In the genomic region with DNA sequence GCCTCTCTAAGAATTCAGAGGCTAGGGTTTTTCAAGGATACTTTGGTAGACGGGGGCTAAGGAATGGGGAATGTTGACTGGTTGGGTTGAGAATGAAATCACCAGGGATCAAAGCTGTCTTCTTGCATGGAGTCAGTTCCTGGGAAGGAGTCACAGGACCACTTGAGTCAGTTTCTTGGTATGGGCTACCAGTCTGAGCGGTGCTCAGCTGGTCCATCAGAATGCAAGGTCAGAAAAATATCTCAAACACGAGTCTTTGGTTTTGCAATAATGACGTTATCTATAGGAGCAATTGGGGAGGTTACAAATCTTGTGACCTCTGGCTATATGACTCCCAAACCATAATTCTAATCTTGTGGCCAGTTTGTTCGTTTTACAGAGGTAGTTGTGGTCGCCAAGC, we compare ENCODE assay signal across 20 cellular contexts. TPM values are rescaled to one million over a fixed set of nuclear protein-coding genes. Genes with fewer than 3 reads are reported as not detected.
DNase-seq lines count a peak whose midpoint lies in the region; ATAC-seq, FAIRE-seq and TF ChIP-seq lines count a peak whose summit lies in the region.
"Had no signal": no experiment of that assay in that cellular context is flagged by ENCODE, and none has a peak within 500 bp of the region (broad histone marks: within the 10 kb centered on the region; RNA-seq: fewer than 3 reads in every experiment).

No MANE protein-coding gene starts in this region.

- peaks cover 8% of the 10 kb centered on the region for H3K9me3 Mint-ChIP-seq in astrocyte (ENCODE audit: unreplicated experiment)

- POLR2A ChIA-PET in IMR-90 (lab: Charles Lee; ENCODE audit: unreplicated experiment) = no interaction called here

- H3K36me3 Mint-ChIP-seq in astrocyte (ENCODE audit: low read depth, unreplicated experiment) (peaks cover 4% of the 10 kb centered on the region), T-helper 17 cell (ENCODE audit: low read depth) (peaks cover 3% of the 10 kb centered on the region)

- H3K4me3 ChIP-seq in IMR-90 (ENCODE audit: insufficient read depth, low read depth, low read length) (no peak overlapping the region), astrocyte (ENCODE audit: insufficient read depth, low read depth, low read length) (no peak overlapping the region)
- no peak overlapping the region for H3K4me3 ChIP-seq in effector memory CD4-positive, alpha-beta T cell (ENCODE audit: insufficient read depth, low read depth, low read length, poor library complexity, severe bottlenecking)
- H3K4me3 ChIP-seq: GM12878, SJCRH30 had no signal

- no peaks in the 10 kb centered on the region for H3K79me1 ChIP-seq in IMR-90 (ENCODE audit: low read depth in 1 of 2, low read length in 2 of 2)

- H3K4me1 Mint-ChIP-seq in astrocyte (ENCODE audit: low read depth, unreplicated experiment) (peaks cover 10% of the 10 kb centered on the region), T-helper 17 cell (peaks cover 4% of the 10 kb centered on the region)

- H4K91ac ChIP-seq in IMR-90 (ENCODE audit: insufficient read depth, low read depth, low read length) = no peak overlapping the region

- no peak overlapping the region for H2AK9ac ChIP-seq in IMR-90 (replicated peaks; ENCODE audit: low read depth, low read length, poor library complexity)

- H2AK5ac ChIP-seq in IMR-90 (ENCODE audit: low read depth, low read length) = no peak overlapping the region

- no peak overlapping the region for H2BK20ac ChIP-seq in IMR-90 (ENCODE audit: low read depth, low read length)

- no peak overlapping the region for H2BK15ac ChIP-seq in IMR-90 (ENCODE audit: low read depth, low read length)

- no peak overlapping the region for H3K9ac ChIP-seq in IMR-90 (ENCODE audit: low read depth, low read length)
- no peak overlapping the region for H3K9ac ChIP-seq in astrocyte (ENCODE audit: low read length)

- no peak overlapping the region for H3K23ac ChIP-seq in IMR-90 (ENCODE audit: low read depth, low read length)

- no peak overlapping the region for H3K4me2 ChIP-seq in IMR-90 (ENCODE audit: low read depth, low read length)
- H3K4me2 ChIP-seq in astrocyte (ENCODE audit: low read length) = no peak overlapping the region

- no peak overlapping the region for H3K4me3 Mint-ChIP-seq in astrocyte (ENCODE audit: unreplicated experiment)
- H3K4me3 Mint-ChIP-seq in T-helper 17 cell = no peak overlapping the region

- no peak for TF ChIP-seq POLR2A in IMR-90 (IDR thresholded peaks at IDR 0.05; ENCODE audit: low read depth, low read length)

- CTCF ChIA-PET in IMR-90 (lab: Yijun Ruan, JAX) = no interaction called here

- H3K56ac ChIP-seq in IMR-90 (ENCODE audit: extremely low read depth, insufficient read depth, low read length) = no peak overlapping the region

- dilution Hi-C loops in IMR-90 (cut with HindIII; ENCODE audit: low sequenced_read_pairs, unreplicated experiment) = no loop called here

- H3K79me2 ChIP-seq in astrocyte (ENCODE audit: insufficient read depth, low read length) = no peaks in the 10 kb centered on the region

- in situ Hi-C loops in IMR-90 (cut with MboI; ENCODE audit: low sequenced_read_pairs) = no loop called here

- H2BK5ac ChIP-seq in IMR-90 (ENCODE audit: low read depth, low read length, poor library complexity, severe bottlenecking) = no peak overlapping the region

- no peak overlapping the region for H3K4ac ChIP-seq in IMR-90 (ENCODE audit: low read depth, low read length)

- TF ChIP-seq CTCF in IMR-90 (conservative IDR thresholded peaks at IDR 0.05; ENCODE audit: low read depth, low read length) (no peak), astrocyte (IDR thresholded peaks at IDR 0.05; ENCODE audit: insufficient read depth, low read depth, low read length) (no peak), foreskin keratinocyte (conservative IDR thresholded peaks at IDR 0.05) (no peak)

- H2BK120ac ChIP-seq in IMR-90 (ENCODE audit: low read depth, low read length) = no peak overlapping the region

- no peak overlapping the region for H3K14ac ChIP-seq in IMR-90 (replicated peaks; ENCODE audit: low read depth, low read length)

- ATAC-seq in IMR-90 (ENCODE audit: low read depth) (no peak), foreskin keratinocyte (peak; percentile 40), T-helper 17 cell (no peak)
- ATAC-seq: GM12878 had no signal

- no peak for FAIRE-seq in astrocyte (lab: Jason Lieb, UNC)
- FAIRE-seq: A204.1, GM12878, GM18507, GM19239 had no signal

- H3K27ac ChIP-seq in IMR-90 (ENCODE audit: insufficient read depth, low read length) (no peak overlapping the region), astrocyte (ENCODE audit: low read depth, low read length) (no peak overlapping the region), foreskin keratinocyte (no peak overlapping the region)
- H3K27ac ChIP-seq in effector memory CD4-positive, alpha-beta T cell (ENCODE audit: insufficient read depth, low read length, poor library complexity, severe bottlenecking) = no peak overlapping the region
- H3K27ac ChIP-seq: HL-60, SJCRH30 had no signal

- no peak overlapping the region; the same call in 1 of the 2 replicates for H3K18ac ChIP-seq in IMR-90 (ENCODE audit: low read depth, low read length)

- H4K5ac ChIP-seq in IMR-90 (ENCODE audit: low read depth, low read length) = no peak overlapping the region

- TF ChIP-seq RAD21 in IMR-90 (IDR thresholded peaks at IDR 0.05; ENCODE audit: low read length) = no peak

- no peak overlapping the region for H4K8ac ChIP-seq in IMR-90 (ENCODE audit: low read depth in 2 of 2, low read length in 2 of 2)

- H3K4me1 ChIP-seq in IMR-90 (ENCODE audit: control insufficient read depth, insufficient read depth, low read length) (peaks cover 2% of the 10 kb centered on the region; the same call in 1 of the 2 replicates), astrocyte (ENCODE audit: insufficient read depth, low read length) (no peaks in the 10 kb centered on the region), foreskin keratinocyte (peaks cover 17% of the 10 kb centered on the region)
- H3K4me1 ChIP-seq in effector memory CD4-positive, alpha-beta T cell (ENCODE audit: control insufficient read depth, insufficient read depth, low read length, poor library complexity, severe bottlenecking) = no peaks in the 10 kb centered on the region
- H3K4me1 ChIP-seq: SJCRH30 had no signal

- no peaks in the 10 kb centered on the region for H3K9me1 ChIP-seq in IMR-90 (ENCODE audit: insufficient read depth, low read length)

- no TSS peak for BruUV-seq in IMR-90 (replicated peaks; lab: Mats Ljungman, UMichigan)

- H3K27ac Mint-ChIP-seq in astrocyte (ENCODE audit: unreplicated experiment) (peak overlapping the region; percentile 56), T-helper 17 cell (no peak overlapping the region)

- H3K9me3 ChIP-seq in IMR-90 (ENCODE audit: control insufficient read depth, insufficient read depth, low read length) (peaks cover 3% of the 10 kb centered on the region; the same call in 1 of the 2 replicates), astrocyte (ENCODE audit: insufficient read depth, low read depth, low read length) (no peaks in the 10 kb centered on the region), T-helper 17 cell (ENCODE audit: control insufficient read depth, low read length, poor library complexity, severe bottlenecking) (no peaks in the 10 kb centered on the region)
- no peaks in the 10 kb centered on the region for H3K9me3 ChIP-seq in effector memory CD4-positive, alpha-beta T cell (ENCODE audit: control insufficient read depth, low read length)
- H3K9me3 ChIP-seq: SJCRH30 had no signal

- no peaks in the 10 kb centered on the region for H3K27me3 ChIP-seq in IMR-90 (ENCODE audit: control insufficient read depth, insufficient read depth, low read length)
- no peaks in the 10 kb centered on the region for H3K27me3 ChIP-seq in astrocyte (ENCODE audit: insufficient read depth, low read length)
- no peaks in the 10 kb centered on the region for H3K27me3 ChIP-seq in foreskin keratinocyte
- no peaks in the 10 kb centered on the region for H3K27me3 ChIP-seq in effector memory CD4-positive, alpha-beta T cell (replicated peaks; ENCODE audit: control insufficient read depth, insufficient read depth, low read length, poor library complexity, severe bottlenecking)
- H3K27me3 ChIP-seq: SJCRH30 had no signal

- intact Hi-C loops in IMR-90 (cut with micrococcal nuclease) = no loop called here

- H2AFZ ChIP-seq in IMR-90 (replicated peaks; ENCODE audit: low read length, poor library complexity) (no peak overlapping the region), astrocyte (ENCODE audit: low read depth, low read length) (no peak overlapping the region)

- 60% methylated on average over 1 of the region's 6 CpGs; no CpG with 5 or more reads in 1 of the 2 experiments for WGBS in IMR-90 (ENCODE audit: extremely low coverage in 2 of 2, insufficient read length in 1 of 2), 2 experiments

- H4K20me1 ChIP-seq in IMR-90 (ENCODE audit: insufficient read depth, low read length) = no peaks in the 10 kb centered on the region
- no peaks in the 10 kb centered on the region for H4K20me1 ChIP-seq in astrocyte (ENCODE audit: insufficient read depth, low read length)

- no peaks in the 10 kb centered on the region for H3K27me3 Mint-ChIP-seq in astrocyte (ENCODE audit: low read depth, unreplicated experiment)
- peaks cover 36% of the 10 kb centered on the region for H3K27me3 Mint-ChIP-seq in T-helper 17 cell

- H3K36me3 ChIP-seq in IMR-90 (ENCODE audit: control insufficient read depth, insufficient read depth, low read length) = no peaks in the 10 kb centered on the region
- no peaks in the 10 kb centered on the region for H3K36me3 ChIP-seq in astrocyte (ENCODE audit: insufficient read depth, low read length)
- H3K36me3 ChIP-seq in effector memory CD4-positive, alpha-beta T cell (ENCODE audit: control insufficient read depth, insufficient read depth, low read length) = no peaks in the 10 kb centered on the region
- H3K36me3 ChIP-seq: SJCRH30 had no signal

- peak; percentile 27 for DNase-seq in EH (ENCODE audit: low read depth)
- peak; percentile 52 for DNase-seq in IMR-90
- peak; percentile 22 for DNase-seq in astrocyte (ENCODE audit: low read depth)
- DNase-seq in foreskin keratinocyte = peak; percentile 77 to 93
- no peak for DNase-seq in NCI-H524 treated with DMSO at 0.1 percent for 48 hours (lab: John Stamatoyannopoulos, UW)
- DNase-seq in activated CD4-positive, CD25-positive, alpha-beta regulatory T cell treated with anti-CD3 and anti-CD28 coated beads, Interleukin-2, amount 50 U/mL, for 72 hours = no peak
- no peak for DNase-seq in effector memory CD4-positive, alpha-beta T cell
- no peak for DNase-seq in T-helper 17 cell
- DNase-seq: C1 segment of cervical spinal cord, KG1, NCI-H1105 treated with DMSO at 0.1 percent for 48 hours, NCI-H187 treated with DMSO at 0.1 percent for 48 hours, NCI-H2171, RPMI8226, SJCRH30 had no signal

RNA-seq across cellular contexts. Expression of gene CHD9NB, which starts 18.4 kb away (rescaled TPM):
- total RNA-seq in IMR-90 (2012; rRNA removed) (1.1 TPM in 2 replicates), astrocyte (2.8 and 3.3 TPM in 2 replicates), foreskin keratinocyte (0.67 and 0.88 TPM in 2 replicates), T-helper 17 cell (under 1 TPM in 1 of 2 donors, not detected in 1; 0.31 TPM)
- polyA plus RNA-seq in IMR-90 (2012; rRNA removed) (0.94 and 1.2 TPM in 2 replicates), foreskin keratinocyte (0.48 and 0.50 TPM in 2 replicates)
- 0.29 and 0.55 TPM in 2 replicates for polyA plus RNA-seq in IMR-90 (2012; cell fraction: cytosol; rRNA removed)
- 0.41 and 0.61 TPM in 2 replicates for polyA plus RNA-seq in IMR-90 (2012; cell fraction: nucleus; rRNA removed; ENCODE audit: low replicate concordance)
- total RNA-seq: SJCRH30 had no signal

RNA-seq across cellular contexts. Expression of gene CHD9, which starts 20.5 kb away (rescaled TPM):
- total RNA-seq in IMR-90 (2012; rRNA removed) (48.8 and 61.4 TPM in 2 replicates), astrocyte (67.2 and 77.4 TPM in 2 replicates), foreskin keratinocyte (26.2 and 28.5 TPM in 2 replicates), T-helper 17 cell (10 to 100 TPM; 32.4 to 33.3 TPM)
- polyA plus RNA-seq in IMR-90 (2012; rRNA removed) (8.4 and 9.1 TPM in 2 replicates), foreskin keratinocyte (3.7 and 4.1 TPM in 2 replicates)
- polyA plus RNA-seq in IMR-90 (2012; cell fraction: cytosol; rRNA removed) = 0.93 and 1.8 TPM in 2 replicates
- polyA plus RNA-seq in IMR-90 (2012; cell fraction: nucleus; rRNA removed; ENCODE audit: low replicate concordance) = 1.9 and 26.7 TPM in 2 replicates

Comparison
In these comparisons a context has a peak if more than half of its experiments do, and no peak if none do; other contexts are left out.
1. DNase-seq: peak in EH (single experiment), IMR-90 (single experiment), astrocyte (single experiment) and foreskin keratinocyte (2 of 2); none in NCI-H524 treated with DMSO at 0.1 percent for 48 hours (single experiment), activated CD4-positive, CD25-positive, alpha-beta regulatory T cell treated with anti-CD3 and anti-CD28 coated beads, Interleukin-2, amount 50 U/mL, for 72 hours (single experiment), effector memory CD4-positive, alpha-beta T cell (0 of 3) and T-helper 17 cell (0 of 3).